Comparison of ENCODE assay signal across 9 cellular contexts in the genomic region with DNA sequence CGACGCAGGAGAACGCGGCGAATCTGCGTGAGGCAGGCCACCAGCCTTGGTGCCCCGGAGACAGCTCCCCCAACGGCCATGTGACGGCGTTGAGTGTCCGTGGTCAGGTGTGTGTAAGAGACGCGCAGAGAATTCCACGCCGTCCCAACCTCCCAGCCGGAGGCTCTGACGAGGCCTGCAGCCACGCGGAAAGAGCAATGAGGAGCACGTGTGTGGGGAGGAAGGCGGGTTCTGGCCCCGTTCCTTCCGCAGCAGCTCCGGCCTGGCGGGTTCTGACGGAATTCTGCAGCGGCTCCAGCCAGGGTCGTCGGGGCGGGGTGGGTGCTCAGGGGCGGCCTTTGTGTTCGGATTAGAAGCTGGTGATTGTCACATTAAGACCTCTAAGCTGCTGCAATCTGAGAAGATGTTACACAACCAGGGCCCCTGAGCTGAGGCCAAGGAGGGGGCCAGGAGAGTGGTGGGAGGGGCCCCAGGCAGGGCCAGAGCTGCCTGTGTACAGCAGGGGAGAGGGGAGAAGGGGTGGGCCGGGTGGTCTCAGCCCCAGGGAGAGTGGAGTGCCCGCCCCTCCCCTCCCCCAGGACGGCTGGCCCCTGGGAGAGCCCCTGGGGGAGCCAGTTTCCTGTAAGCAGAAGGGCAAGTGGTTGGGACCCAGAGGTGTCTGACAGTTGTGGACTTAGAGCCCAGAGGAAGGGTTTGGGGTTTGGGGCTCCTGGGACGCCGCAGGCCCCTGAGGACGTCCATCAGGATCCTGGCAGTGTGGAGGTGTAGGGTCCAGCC. TPM values are rescaled to one million over a fixed set of nuclear protein-coding genes. Genes with fewer than 3 reads are reported as not detected.
DNase-seq lines count a peak whose midpoint lies in the region; ATAC-seq, FAIRE-seq and TF ChIP-seq lines count a peak whose summit lies in the region.
"Had no signal": no experiment of that assay in that cellular context is flagged by ENCODE, and none has a peak within 500 bp of the region (broad histone marks: within the 10 kb centered on the region; RNA-seq: fewer than 3 reads in every experiment).

No MANE protein-coding gene starts in this region.

- CTCF ChIA-PET in CD8-positive, alpha-beta memory T cell (lab: Charles Lee), result interaction anchor here (1.5 kb wide), 1 partner anchor 107 kb away, joined by 4 read pairs; no protein-coding TSS in a partner anchor
- CTCF ChIA-PET in H1 (lab: Charles Lee; ENCODE audit: partially characterized antibody), result interaction anchor here (1.2 kb wide), 1 partner anchor 83 kb away, joined by 3 read pairs; no protein-coding TSS in a partner anchor

- H3K18ac ChIP-seq in H1 (ENCODE audit: extremely low read depth, low read length), result no peak overlapping the region

- no peak overlapping the region for H2BK5ac ChIP-seq in H1 (ENCODE audit: low read depth, low read length)

- H2BK120ac ChIP-seq in H1 (replicated peaks; ENCODE audit: low read depth, low read length), result no peak overlapping the region

- H3K27me3 Mint-ChIP-seq in CD8-positive, alpha-beta memory T cell, result no peaks in the 10 kb centered on the region
- no peaks in the 10 kb centered on the region for H3K27me3 Mint-ChIP-seq in nephron progenitor cell (ENCODE audit: low read depth, poor library complexity)

- H3K4me1 ChIP-seq in CD8-positive, alpha-beta memory T cell (ENCODE audit: insufficient read depth, low read length), result peaks cover 11% of the 10 kb centered on the region
- H3K4me1 ChIP-seq in H1 (replicated peaks in 1 of 4; ENCODE audit: control insufficient read depth in 3 of 4, insufficient read depth in 4 of 4, low read length in 3 of 4), result peaks cover 0 to 14% (median 6%) of the 10 kb centered on the region in 4 experiments; a peak in 5 of 7 replicates
- H3K4me1 ChIP-seq in smooth muscle cell (ENCODE audit: low read depth), result peaks cover 25% of the 10 kb centered on the region

- no peak for TF ChIP-seq POLR2A in H1 (IDR thresholded peaks at IDR 0.05; ENCODE audit: control extremely low read depth in 1 of 2, low read depth in 2 of 2, low read length in 2 of 2)

- POLR2A ChIA-PET in CD8-positive, alpha-beta memory T cell (lab: Charles Lee), result no interaction called here
- POLR2A ChIA-PET in H1 (lab: Charles Lee; ENCODE audit: partially characterized antibody), result interaction anchor here (1.8 kb wide), 1 partner anchor 71 kb away, joined by 5 read pairs; a partner anchor contains a TSS

- no peak overlapping the region for H2AK5ac ChIP-seq in H1 (ENCODE audit: low read depth, low read length)

- H3K36me3 Mint-ChIP-seq in CD8-positive, alpha-beta memory T cell, result peaks cover 0 to 2% (median 0%) of the 10 kb centered on the region in 3 donors
- no peaks in the 10 kb centered on the region for H3K36me3 Mint-ChIP-seq in nephron progenitor cell (ENCODE audit: low read depth)

- no peaks in the 10 kb centered on the region for H3K9me3 Mint-ChIP-seq in CD8-positive, alpha-beta memory T cell
- no peaks in the 10 kb centered on the region for H3K9me3 Mint-ChIP-seq in nephron progenitor cell

- DNase-seq in CD8-positive, alpha-beta memory T cell, result peak in 1 of 5 donors; percentile 48
- DNase-seq in MV-4-11 (lab: John Stamatoyannopoulos, UW) (peak; percentile 43), H1 (ENCODE audit: low read depth in 1 of 2, low spot score in 2 of 2) (peak in 1 of 2 experiments; percentile 52), nephron progenitor cell (no peak), GF-D8 (lab: John Stamatoyannopoulos, UW) (no peak), smooth muscle cell (lab: John Stamatoyannopoulos, UW; ENCODE audit: unreplicated experiment) (no peak)
- DNase-seq in stimulated activated CD4-positive, alpha-beta T cell treated with anti-CD3 and anti-CD28 coated beads, Interleukin-4, amount 100 ng/mL, for 1 hour, result no peak

- H3K9me3 ChIP-seq in CD8-positive, alpha-beta memory T cell (ENCODE audit: low read length), result no peaks in the 10 kb centered on the region
- no peaks in the 10 kb centered on the region for H3K9me3 ChIP-seq in H1 (ENCODE audit: insufficient read depth in 2 of 2, low read depth in 1 of 2, low read length in 1 of 2)
- H3K9me3 ChIP-seq in smooth muscle cell (replicated peaks; ENCODE audit: low read depth), result no peaks in the 10 kb centered on the region

- H3K27ac ChIP-seq in CD8-positive, alpha-beta memory T cell (ENCODE audit: low read depth, low read length), result no peak overlapping the region
- H3K27ac ChIP-seq in H1 (ENCODE audit: low read depth, low read length) (no peak overlapping the region), smooth muscle cell (ENCODE audit: low read depth) (no peak overlapping the region)

- 82% methylated on average over 30 of the region's 38 CpGs; no CpG with 5 or more reads in 1 of the 2 experiments for WGBS in H1 (ENCODE audit: extremely low coverage in 1 of 2, insufficient coverage in 1 of 2, insufficient read length in 1 of 2, insufficient replicate concordance in 2 of 2, low coverage in 1 of 2, low lambda C conversion rate in 2 of 2, missing lambda C conversion rate in 1 of 2), 2 experiments
- 73% methylated on average over 37 of the region's 38 CpGs for WGBS in smooth muscle cell (ENCODE audit: low lambda C conversion rate)

- peak overlapping the region; percentile 80; the same call in 1 of the 2 replicates for H4K8ac ChIP-seq in H1 (ENCODE audit: extremely low read depth, insufficient read depth, low read length)

- no peak overlapping the region for H2BK20ac ChIP-seq in H1 (ENCODE audit: low read length)

- peaks cover 11 to 21% (median 12%) of the 10 kb centered on the region in 3 donors for H3K4me1 Mint-ChIP-seq in CD8-positive, alpha-beta memory T cell
- H3K4me1 Mint-ChIP-seq in nephron progenitor cell, result peaks cover 48% of the 10 kb centered on the region

- no peak overlapping the region for H3K23ac ChIP-seq in H1 (ENCODE audit: insufficient read length)

- no peaks in the 10 kb centered on the region for H3K36me3 ChIP-seq in CD8-positive, alpha-beta memory T cell (ENCODE audit: insufficient read depth, low read length)
- no peaks in the 10 kb centered on the region for H3K36me3 ChIP-seq in H1 (ENCODE audit: control insufficient read depth in 2 of 4, insufficient read depth in 4 of 4, low read length in 3 of 4)
- H3K36me3 ChIP-seq in smooth muscle cell (ENCODE audit: low read depth), result no peaks in the 10 kb centered on the region

- H3K27ac Mint-ChIP-seq in CD8-positive, alpha-beta memory T cell, result peak overlapping the region in 7 of 8 donors; percentile 4 to 94 (median 37)
- peak overlapping the region; percentile 92 for H3K27ac Mint-ChIP-seq in nephron progenitor cell

- peak overlapping the region; percentile 12 for H3K4ac ChIP-seq in H1 (replicated peaks; ENCODE audit: insufficient read length, low read depth, low read length)

- no peak overlapping the region for H3K56ac ChIP-seq in H1 (replicated peaks; ENCODE audit: insufficient read length, low read depth, low read length)

- H3K23me2 ChIP-seq in H1 (ENCODE audit: low read depth, low read length), result no peaks in the 10 kb centered on the region

- TF ChIP-seq CTCF in H1 (IDR thresholded peaks at IDR 0.05; ENCODE audit: control extremely low read depth in 1 of 3, insufficient read depth in 1 of 3, low read depth in 1 of 3, low read length in 3 of 3), result no peak
- no peak for TF ChIP-seq CTCF in nephron progenitor cell (IDR thresholded peaks at IDR 0.05)
- no peak for TF ChIP-seq CTCF in smooth muscle cell (IDR thresholded peaks at IDR 0.05; ENCODE audit: borderline replicate concordance, insufficient read depth, poor library complexity, severe bottlenecking)

- no peak for TF ChIP-seq EP300 in H1 (IDR thresholded peaks at IDR 0.05; ENCODE audit: borderline replicate concordance in 1 of 2, low read depth in 2 of 2, low read length in 2 of 2)

- no peak for TF ChIP-seq RAD21 in H1 (IDR thresholded peaks at IDR 0.05 in 1 of 2, conservative IDR thresholded peaks at IDR 0.05 in 1 of 2; ENCODE audit: low read depth in 2 of 2, low read length in 2 of 2)

- no peak for FAIRE-seq in H1 (lab: Jason Lieb, UNC)
- FAIRE-seq: colon had no signal

- peaks cover 0 to 2% of the 10 kb centered on the region in 2 experiments for H4K20me1 ChIP-seq in H1 (replicated peaks in 1 of 2; ENCODE audit: control insufficient read depth in 1 of 2, insufficient read depth in 2 of 2, low read length in 2 of 2)
- H4K20me1 ChIP-seq in smooth muscle cell (ENCODE audit: low read depth), result no peaks in the 10 kb centered on the region

- H4K5ac ChIP-seq in H1 (ENCODE audit: insufficient read length, low read depth, low read length), result no peak overlapping the region

- 0 out of 2 replicates have a peak overlapping the region, but pooled peaks have one; percentile 81 for H2BK15ac ChIP-seq in H1 (ENCODE audit: low read length)

- H3K4me3 Mint-ChIP-seq in CD8-positive, alpha-beta memory T cell, result peak overlapping the region in 6 of 7 donors; percentile 18 to 90 (median 43)
- peak overlapping the region; percentile 65 for H3K4me3 Mint-ChIP-seq in nephron progenitor cell

- H2AFZ ChIP-seq in H1 (ENCODE audit: low read length) (no peak overlapping the region), smooth muscle cell (ENCODE audit: low read depth) (no peak overlapping the region)

- peak overlapping the region; percentile 9; the same call in 1 of the 2 replicates for H2BK12ac ChIP-seq in H1 (ENCODE audit: low read depth, low read length)

- H3K79me2 ChIP-seq in H1 (ENCODE audit: control insufficient read depth in 1 of 2, insufficient read depth in 2 of 2, low read length in 2 of 2) (no peaks in the 10 kb centered on the region), smooth muscle cell (ENCODE audit: low read depth) (no peaks in the 10 kb centered on the region)

- H3K4me3 ChIP-seq in CD8-positive, alpha-beta memory T cell (ENCODE audit: low read length), result no peak overlapping the region
- H3K4me3 ChIP-seq in H1 (ENCODE audit: extremely low read depth in 1 of 4, insufficient read depth in 2 of 4, low read depth in 3 of 4, low read length in 4 of 4) (no peak overlapping the region), smooth muscle cell (no peak overlapping the region)

- no peak overlapping the region for H3K4me2 ChIP-seq in H1 (ENCODE audit: insufficient read depth in 1 of 2, low read depth in 2 of 2, low read length in 2 of 2)
- no peak overlapping the region for H3K4me2 ChIP-seq in smooth muscle cell

- ATAC-seq in GM19467 (IDR thresholded peaks at IDR 0.05; ENCODE audit: unreplicated experiment), result no peak

- H4K91ac ChIP-seq in H1 (replicated peaks; ENCODE audit: insufficient read length, low read length), result peak overlapping the region; percentile 1

- H3K9ac ChIP-seq in H1 (replicated peaks in 1 of 4; ENCODE audit: extremely low read depth in 1 of 4, low read depth in 3 of 4, low read length in 3 of 4) (no peak overlapping the region), smooth muscle cell (ENCODE audit: low read depth) (no peak overlapping the region)

- H3F3A ChIP-seq in smooth muscle cell (ENCODE audit: low read depth), result no peaks in the 10 kb centered on the region

- H3K14ac ChIP-seq in H1 (ENCODE audit: insufficient read length), result no peak overlapping the region

- no peaks in the 10 kb centered on the region for H3K79me1 ChIP-seq in H1 (ENCODE audit: low read depth, low read length)

- no peaks in the 10 kb centered on the region for H3K27me3 ChIP-seq in CD8-positive, alpha-beta memory T cell (ENCODE audit: insufficient read depth, low read length, poor library complexity, severe bottlenecking)
- no peaks in the 10 kb centered on the region for H3K27me3 ChIP-seq in H1 (replicated peaks in 1 of 4; ENCODE audit: control insufficient read depth in 3 of 4, extremely low read depth in 1 of 4, insufficient read depth in 3 of 4, low read length in 3 of 4)
- H3K27me3 ChIP-seq in smooth muscle cell (ENCODE audit: low read depth), result no peaks in the 10 kb centered on the region

RNA-seq across cellular contexts. Expression of a gene that starts 5.1 kb away (rescaled TPM):
- total RNA-seq in CD8-positive, alpha-beta memory T cell, result under 1 TPM in 1 of 2 experiments, not detected in 1; 0.16 TPM
- polyA plus RNA-seq in CD8-positive, alpha-beta memory T cell, result not detected
- total RNA-seq in H1 (2021; fragmentation: NEBNext Ultra II Directional; extraction: Animal tissue kit (Norgen Biotek cat#: 25700)), result not detected in 2 replicates
- polyA plus RNA-seq in H1 (2011; rRNA removed) (0.14 TPM in 1 of 2 replicates, not detected in the other), smooth muscle cell (0.34 TPM in 2 replicates)
- 0.06 TPM for polyA plus RNA-seq in H1 (2011; cell fraction: cytosol; rRNA removed)
- 0.44 TPM for polyA plus RNA-seq in H1 (2011; cell fraction: nucleus; rRNA removed)
- polyA plus RNA-seq in H1 (2012, experiment 1 of 2), result 0.15 to 0.21 TPM (median 0.17 TPM) in 3 of 4 replicates, not detected in the other
- polyA plus RNA-seq in H1 (2012, experiment 2 of 2), result not detected
- 0.12 TPM for polyA plus RNA-seq in H1 (2013, experiment 1 of 2)
- polyA plus RNA-seq in H1 (2013, experiment 2 of 2), result 0.09 TPM
- polyA minus RNA-seq in H1 (2011; rRNA and poly(A)+ RNA removed), result 0.13 TPM in 1 of 2 replicates, not detected in the other
- not detected for polyA minus RNA-seq in H1 (2011; cell fraction: cytosol; rRNA and poly(A)+ RNA removed)
- 0.90 TPM for polyA minus RNA-seq in H1 (2011; cell fraction: nucleus; rRNA and poly(A)+ RNA removed)
- total RNA-seq in smooth muscle cell, result not detected in 2 replicates

RNA-seq across cellular contexts. Expression of a gene that starts 37.0 kb away (rescaled TPM):
- 10 to 100 TPM; 22.9 to 23.4 TPM for total RNA-seq in CD8-positive, alpha-beta memory T cell
- polyA plus RNA-seq in CD8-positive, alpha-beta memory T cell, result 5.7 TPM
- 8.1 and 8.3 TPM in 2 replicates for total RNA-seq in H1 (2021; fragmentation: NEBNext Ultra II Directional; extraction: Animal tissue kit (Norgen Biotek cat#: 25700))
- 3.4 and 9.8 TPM in 2 replicates for polyA plus RNA-seq in H1 (2011; rRNA removed)
- polyA plus RNA-seq in H1 (2011; cell fraction: cytosol; rRNA removed), result 7.6 TPM
- 34.5 TPM for polyA plus RNA-seq in H1 (2011; cell fraction: nucleus; rRNA removed)
- 7.6 to 12.7 TPM (median 8.9 TPM) in 4 replicates for polyA plus RNA-seq in H1 (2012, experiment 1 of 2)
- polyA plus RNA-seq in H1 (2012, experiment 2 of 2), result 3.3 TPM
- polyA plus RNA-seq in H1 (2013, experiment 1 of 2), result 4.2 TPM
- 3.3 TPM for polyA plus RNA-seq in H1 (2013, experiment 2 of 2)
- polyA minus RNA-seq in H1 (2011; rRNA and poly(A)+ RNA removed), result 5.0 and 7.3 TPM in 2 replicates
- 10.3 TPM for polyA minus RNA-seq in H1 (2011; cell fraction: cytosol; rRNA and poly(A)+ RNA removed)
- polyA minus RNA-seq in H1 (2011; cell fraction: nucleus; rRNA and poly(A)+ RNA removed), result 19.0 TPM
- 3.7 and 7.0 TPM in 2 replicates for total RNA-seq in smooth muscle cell
- 18.7 and 20.7 TPM in 2 replicates for polyA plus RNA-seq in smooth muscle cell

RNA-seq across cellular contexts. Expression of a gene that starts 37.5 kb away (rescaled TPM):
- total RNA-seq in CD8-positive, alpha-beta memory T cell, result not detected
- not detected for polyA plus RNA-seq in CD8-positive, alpha-beta memory T cell
- 0.50 and 0.82 TPM in 2 replicates for total RNA-seq in H1 (2021; fragmentation: NEBNext Ultra II Directional; extraction: Animal tissue kit (Norgen Biotek cat#: 25700))
- polyA plus RNA-seq in H1 (2011; rRNA removed), result 0.32 and 0.89 TPM in 2 replicates
- polyA plus RNA-seq in H1 (2011; cell fraction: cytosol; rRNA removed), result 0.45 TPM
- polyA plus RNA-seq in H1 (2011; cell fraction: nucleus; rRNA removed), result 2.0 TPM
- 0.23 to 0.82 TPM (median 0.62 TPM) in 3 of 4 replicates, not detected in the other for polyA plus RNA-seq in H1 (2012, experiment 1 of 2)
- 0.28 TPM for polyA plus RNA-seq in H1 (2012, experiment 2 of 2)
- polyA plus RNA-seq in H1 (2013, experiment 1 of 2), result 0.39 TPM
- 0.07 TPM for polyA plus RNA-seq in H1 (2013, experiment 2 of 2)
- polyA minus RNA-seq in H1 (2011; rRNA and poly(A)+ RNA removed), result not detected in 2 replicates
- polyA minus RNA-seq in H1 (2011; cell fraction: cytosol; rRNA and poly(A)+ RNA removed), result not detected
- polyA minus RNA-seq in H1 (2011; cell fraction: nucleus; rRNA and poly(A)+ RNA removed), result 0.50 TPM
- not detected in 2 replicates for total RNA-seq in smooth muscle cell
- polyA plus RNA-seq in smooth muscle cell, result 0.10 TPM in 1 of 2 replicates, not detected in the other
